In genomic region chr9:135975834-135976233, GRCh38 we compare ENCODE assay signal across 27 cellular contexts. TPM values are rescaled to one million over a fixed set of nuclear protein-coding genes. Genes with fewer than 3 reads are reported as not detected.
DNase-seq lines count a peak whose midpoint lies in the region; ATAC-seq and TF ChIP-seq lines count a peak whose summit lies in the region.
"Had no signal": no experiment of that assay in that cellular context is flagged by ENCODE, and none has a peak within 500 bp of the region (broad histone marks: within the 10 kb centered on the region; RNA-seq: fewer than 3 reads in every experiment).

No MANE protein-coding gene starts in this region.

- in situ Hi-C loops in brain microvascular endothelial cell (cut with HindIII; ENCODE audit: low pct_ligation_motif_present, low sequenced_read_pairs): no loop called here

- no peaks in the 10 kb centered on the region for H4K20me1 ChIP-seq in MM.1S (ENCODE audit: insufficient read depth, low read length)
- H4K20me1 ChIP-seq: BLaER1 had no signal

- H3K27me3 Mint-ChIP-seq in activated naive CD8-positive, alpha-beta T cell: no peaks in the 10 kb centered on the region
- H3K27me3 Mint-ChIP-seq in activated naive CD8-positive, alpha-beta T cell treated with anti-CD3 and anti-CD28 coated beads for 36 hours: no peaks in the 10 kb centered on the region
- H3K27me3 Mint-ChIP-seq: CD4-positive, CD25-positive, alpha-beta regulatory T cell had no signal

- H3K4me1 Mint-ChIP-seq in activated naive CD8-positive, alpha-beta T cell (ENCODE audit: low read depth): peaks cover 13% of the 10 kb centered on the region
- peaks cover 11% of the 10 kb centered on the region for H3K4me1 Mint-ChIP-seq in activated naive CD8-positive, alpha-beta T cell treated with anti-CD3 and anti-CD28 coated beads for 36 hours

- 0 out of 2 replicates have a peak, but pooled peaks have one; percentile 6 for TF ChIP-seq CTCF in MM.1S (IDR thresholded peaks at IDR 0.05; ENCODE audit: low read length)
- peak; percentile 21 for TF ChIP-seq CTCF in brain microvascular endothelial cell (IDR thresholded peaks at IDR 0.05; ENCODE audit: low read depth, low read length, missing control alignments)

- no peak for DNase-seq in activated naive CD8-positive, alpha-beta T cell treated with anti-CD3 and anti-CD28 coated beads for 36 hours
- DNase-seq in MM.1S (no peak), brain microvascular endothelial cell (no peak), NCI-H345 treated with DMSO at 0.1 percent for 48 hours (lab: John Stamatoyannopoulos, UW; ENCODE audit: unreplicated experiment) (no peak)
- no peak for DNase-seq in stimulated activated CD4-positive, alpha-beta T cell treated with anti-CD3 and anti-CD28 coated beads, Interleukin-12 subunit alpha, Interleukin-12 subunit beta, amount 100 ng/mL, for 4 hours
- DNase-seq: CD4-positive, CD25-positive, alpha-beta regulatory T cell; DMS79; EL; GDM1; KG1; NCI-H1092; NCI-H1436; NCI-H187; NCI-H2081 treated with DMSO at 0.1 percent for 48 hours; NCI-H2171 treated with DMSO at 0.1 percent for 48 hours; NCI-H345; NCI-H524; NCI-H748 treated with DMSO at 0.1 percent for 48 hours; NK-92 treated with Interleukin-12 subunit alpha and Interleukin-12 subunit beta, amount 100 ng/mL, for 24 hours; PC-3; SJCRH30 had no signal

- no peak overlapping the region for H3K4me2 ChIP-seq in MM.1S (ENCODE audit: low read depth, low read length)

- H3K27ac ChIP-seq in MM.1S (ENCODE audit: low read length) (no peak overlapping the region), brain microvascular endothelial cell (no peak overlapping the region)
- H3K27ac ChIP-seq: BLaER1, SJCRH30 had no signal

- H3K27me3 ChIP-seq in MM.1S (replicated peaks; ENCODE audit: insufficient read depth, low read length) (peaks cover 75% of the 10 kb centered on the region), brain microvascular endothelial cell (replicated peaks) (peaks cover 4% of the 10 kb centered on the region)
- H3K27me3 ChIP-seq: BLaER1 had no signal

- H3K9me3 Mint-ChIP-seq in activated naive CD8-positive, alpha-beta T cell (ENCODE audit: low read depth): no peaks in the 10 kb centered on the region
- no peaks in the 10 kb centered on the region for H3K9me3 Mint-ChIP-seq in activated naive CD8-positive, alpha-beta T cell treated with anti-CD3 and anti-CD28 coated beads for 36 hours
- H3K9me3 Mint-ChIP-seq: CD4-positive, CD25-positive, alpha-beta regulatory T cell had no signal

- no peaks in the 10 kb centered on the region for H3K79me2 ChIP-seq in MM.1S (ENCODE audit: low read length)

- H3K9ac ChIP-seq in MM.1S (ENCODE audit: low read length): no peak overlapping the region
- H3K9ac ChIP-seq: BLaER1 had no signal

- no peaks in the 10 kb centered on the region for H3K9me2 ChIP-seq in MM.1S (replicated peaks; ENCODE audit: insufficient read depth, low read length)

- no peaks in the 10 kb centered on the region for H3K36me3 Mint-ChIP-seq in activated naive CD8-positive, alpha-beta T cell
- H3K36me3 Mint-ChIP-seq in activated naive CD8-positive, alpha-beta T cell treated with anti-CD3 and anti-CD28 coated beads for 36 hours: no peaks in the 10 kb centered on the region
- H3K36me3 Mint-ChIP-seq: CD4-positive, CD25-positive, alpha-beta regulatory T cell had no signal

- H3K4me3 Mint-ChIP-seq in activated naive CD8-positive, alpha-beta T cell: no peak overlapping the region
- H3K4me3 Mint-ChIP-seq in activated naive CD8-positive, alpha-beta T cell treated with anti-CD3 and anti-CD28 coated beads for 36 hours: no peak overlapping the region
- H3K4me3 Mint-ChIP-seq: CD4-positive, CD25-positive, alpha-beta regulatory T cell had no signal

- no peaks in the 10 kb centered on the region for H3F3A ChIP-seq in MM.1S (ENCODE audit: insufficient read depth, low read length)

- no peaks in the 10 kb centered on the region for H3K36me3 ChIP-seq in MM.1S (replicated peaks; ENCODE audit: insufficient read depth, low read length)
- H3K36me3 ChIP-seq in brain microvascular endothelial cell (replicated peaks): no peaks in the 10 kb centered on the region
- H3K36me3 ChIP-seq: BLaER1, SJCRH30 had no signal

- H3K4me1 ChIP-seq in MM.1S (ENCODE audit: low read length): no peaks in the 10 kb centered on the region

- no peak for ATAC-seq in HG03139 (IDR thresholded peaks at IDR 0.05; ENCODE audit: unreplicated experiment)
- ATAC-seq in HG02973 (IDR thresholded peaks at IDR 0.05; ENCODE audit: unreplicated experiment): no peak
- ATAC-seq: GM12878, Right ventricle myocardium inferior had no signal

- H3K9me3 ChIP-seq in MM.1S (replicated peaks; ENCODE audit: insufficient read depth, low read length): no peaks in the 10 kb centered on the region
- H3K9me3 ChIP-seq: BLaER1, SJCRH30 had no signal

- no peak overlapping the region for H2AFZ ChIP-seq in MM.1S (ENCODE audit: low read length)

- H3K4me3 ChIP-seq in MM.1S (ENCODE audit: low read length): no peak overlapping the region
- H3K4me3 ChIP-seq in brain microvascular endothelial cell (ENCODE audit: low read depth, low read length): no peak overlapping the region
- H3K4me3 ChIP-seq: BLaER1, GM12878, SJCRH30 had no signal

- peak overlapping the region; percentile 8 for H3K27ac Mint-ChIP-seq in activated naive CD8-positive, alpha-beta T cell
- H3K27ac Mint-ChIP-seq in activated naive CD8-positive, alpha-beta T cell treated with anti-CD3 and anti-CD28 coated beads for 36 hours: no peak overlapping the region

RNA-seq across cellular contexts. Expression of gene UBAC1, which starts 14.7 kb away (rescaled TPM):
- 10 to 100 TPM; 30.0 to 32.6 TPM for total RNA-seq in activated naive CD8-positive, alpha-beta T cell treated with anti-CD3 and anti-CD28 coated beads for 36 hours
